Comparison of ENCODE assay signal across 13 cellular contexts in the genomic region with DNA sequence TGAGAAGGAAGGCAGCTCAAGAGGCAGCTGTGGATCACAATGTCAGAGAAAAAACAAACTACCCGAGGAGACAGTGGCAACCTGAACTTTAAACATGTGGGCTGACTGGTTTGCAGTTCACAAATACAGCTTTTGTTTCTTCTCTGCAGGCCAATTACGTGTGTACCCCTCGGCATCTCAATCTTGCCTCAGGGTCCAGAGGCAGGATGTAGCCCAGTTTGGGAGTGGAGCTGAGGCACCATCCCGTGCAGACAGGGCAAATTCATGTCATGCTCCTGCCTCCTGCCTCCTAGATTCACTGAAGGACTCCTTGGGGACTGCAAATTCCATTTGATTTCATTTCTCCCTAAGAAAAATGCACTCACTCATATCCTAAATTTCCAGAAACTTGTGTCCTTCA.
DNase-seq lines count a peak whose midpoint lies in the region; TF ChIP-seq lines count a peak whose summit lies in the region.
"Had no signal": no experiment of that assay in that cellular context is flagged by ENCODE, and none has a peak within 500 bp of the region (broad histone marks: within the 10 kb centered on the region; RNA-seq: fewer than 3 reads in every experiment).

No MANE protein-coding gene starts in this region.

- H3K9ac ChIP-seq in Loucy (ENCODE audit: low read depth, low read length, poor library complexity, severe bottlenecking), result no peak overlapping the region

- H3K4me3 Mint-ChIP-seq in nephron progenitor cell, result no peak overlapping the region
- H3K4me3 Mint-ChIP-seq: activated CD8-positive, alpha-beta T cell treated with anti-CD3 and anti-CD28 coated beads for 36 hours had no signal

- H3K27me3 Mint-ChIP-seq in nephron progenitor cell (ENCODE audit: low read depth, poor library complexity), result no peaks in the 10 kb centered on the region
- H3K27me3 Mint-ChIP-seq: activated CD8-positive, alpha-beta T cell treated with anti-CD3 and anti-CD28 coated beads for 36 hours had no signal

- no peaks in the 10 kb centered on the region for H3K4me1 Mint-ChIP-seq in nephron progenitor cell

- H3K4me3 ChIP-seq in AG10803 (ENCODE audit: low read length) (no peak overlapping the region), Loucy (ENCODE audit: low read length, poor library complexity, severe bottlenecking) (peak overlapping the region; percentile 21), cardiac fibroblast (replicated peaks in 1 of 2; ENCODE audit: low read depth in 2 of 2, low read length in 2 of 2) (no peak overlapping the region), BE2C (ENCODE audit: low read depth, low read length) (no peak overlapping the region)
- H3K4me3 ChIP-seq: ascending aorta had no signal

- H3K9me3 Mint-ChIP-seq in nephron progenitor cell, result no peaks in the 10 kb centered on the region
- H3K9me3 Mint-ChIP-seq: activated CD8-positive, alpha-beta T cell treated with anti-CD3 and anti-CD28 coated beads for 36 hours had no signal

- peak overlapping the region; percentile 59 for H3K4me2 ChIP-seq in Loucy (ENCODE audit: low read depth, low read length, poor library complexity, severe bottlenecking)

- H3K4me1 ChIP-seq in Loucy (ENCODE audit: insufficient read depth, low read length, poor library complexity, severe bottlenecking), result peaks cover 25% of the 10 kb centered on the region
- H3K4me1 ChIP-seq in BE2C, result no peaks in the 10 kb centered on the region

- no peaks in the 10 kb centered on the region for H3K36me3 Mint-ChIP-seq in nephron progenitor cell (ENCODE audit: low read depth)

- no peaks in the 10 kb centered on the region for H4K20me1 ChIP-seq in Loucy (ENCODE audit: insufficient read depth, low read length, poor library complexity, severe bottlenecking)

- H3K9me3 ChIP-seq in Loucy (ENCODE audit: insufficient read depth, low read depth, low read length), result no peaks in the 10 kb centered on the region
- no peaks in the 10 kb centered on the region for H3K9me3 ChIP-seq in BE2C
- H3K9me3 ChIP-seq: ascending aorta had no signal

- peak overlapping the region; percentile 26 for H2AFZ ChIP-seq in Loucy (ENCODE audit: low read length)

- H3K36me3 ChIP-seq in Loucy (ENCODE audit: insufficient read depth, low read length) (no peaks in the 10 kb centered on the region), BE2C (no peaks in the 10 kb centered on the region)
- H3K36me3 ChIP-seq: ascending aorta had no signal

- TF ChIP-seq CTCF in AG10803 (conservative IDR thresholded peaks at IDR 0.05; ENCODE audit: low read length), result no peak
- no peak for TF ChIP-seq CTCF in Loucy (conservative IDR thresholded peaks at IDR 0.05; ENCODE audit: low read length)
- TF ChIP-seq CTCF in cardiac fibroblast (IDR thresholded peaks at IDR 0.05; ENCODE audit: low read depth, low read length), result no peak
- TF ChIP-seq CTCF in nephron progenitor cell (IDR thresholded peaks at IDR 0.05), result no peak
- no peak for TF ChIP-seq CTCF in BE2C (IDR thresholded peaks at IDR 0.05; ENCODE audit: low read depth, low read length)

- peak overlapping the region; percentile 10 for H3K27ac Mint-ChIP-seq in nephron progenitor cell
- H3K27ac Mint-ChIP-seq: activated CD8-positive, alpha-beta T cell treated with anti-CD3 and anti-CD28 coated beads for 36 hours had no signal

- H3K9me2 ChIP-seq in Loucy (replicated peaks; ENCODE audit: low read depth, low read length), result no peaks in the 10 kb centered on the region

- DNase-seq in AG10803 (ENCODE audit: low read depth), result peak; percentile 98
- peak; percentile 79 to 87 for DNase-seq in cardiac fibroblast (ENCODE audit: low read depth in 2 of 2)
- DNase-seq in nephron progenitor cell, result no peak
- DNase-seq in BE2C, result no peak
- no peak for DNase-seq in SIG-M5 (lab: John Stamatoyannopoulos, UW)
- no peak for DNase-seq in NCI-H1048 (lab: John Stamatoyannopoulos, UW)
- DNase-seq in NCI-H146 treated with DMSO at 0.1 percent for 48 hours (lab: John Stamatoyannopoulos, UW; ENCODE audit: unreplicated experiment), result no peak
- DNase-seq: activated CD8-positive, alpha-beta T cell treated with anti-CD3 and anti-CD28 coated beads for 36 hours; glutamatergic neuron; Right ventricle myocardium superior; stimulated activated CD4-positive, alpha-beta T cell treated with anti-CD3 and anti-CD28 coated beads, Interleukin-4, amount 100 ng/mL, for 1 hour had no signal

- no peaks in the 10 kb centered on the region for H3K79me2 ChIP-seq in Loucy (ENCODE audit: insufficient read depth, low read length)

- H3F3A ChIP-seq in Loucy (ENCODE audit: low read depth), result peaks cover 8% of the 10 kb centered on the region

- no peaks in the 10 kb centered on the region for H3K27me3 ChIP-seq in Loucy (ENCODE audit: insufficient read depth, low read length, poor library complexity, severe bottlenecking)
- H3K27me3 ChIP-seq in BE2C, result peaks cover 2% of the 10 kb centered on the region; the same call in 1 of the 2 replicates
- H3K27me3 ChIP-seq: ascending aorta had no signal

Comparison
In these comparisons a context has a peak if more than half of its experiments do, and no peak if none do; other contexts are left out.
1. DNase-seq: peak in AG10803 (single experiment) and cardiac fibroblast (2 of 2); none in nephron progenitor cell (single experiment), BE2C (single experiment), SIG-M5 (single experiment), NCI-H1048 (single experiment) and NCI-H146 treated with DMSO at 0.1 percent for 48 hours (single experiment).